Comparison of ENCODE assay signal across 9 cellular contexts in genomic region chr2:160428425-160428763, GRCh38.
DNase-seq lines count a peak whose midpoint lies in the region; ATAC-seq and TF ChIP-seq lines count a peak whose summit lies in the region.
"Had no signal": no experiment of that assay in that cellular context is flagged by ENCODE, and none has a peak within 500 bp of the region (broad histone marks: within the 10 kb centered on the region; RNA-seq: fewer than 3 reads in every experiment).

No MANE protein-coding gene starts in this region.

- H3K27me3 Mint-ChIP-seq in brain (peaks cover 7% of the 10 kb centered on the region), nephron progenitor cell (ENCODE audit: low read depth, poor library complexity) (no peaks in the 10 kb centered on the region)

- H2AFZ ChIP-seq in ACC112 (ENCODE audit: low read length, unreplicated experiment), result peak overlapping the region; percentile 58

- H3K27ac ChIP-seq in ACC112 (ENCODE audit: low read depth, low read length), result peak overlapping the region; percentile 89

- no peak for ATAC-seq in HG02798 (IDR thresholded peaks at IDR 0.05; ENCODE audit: poor library complexity, unreplicated experiment)
- ATAC-seq in GM21825 (IDR thresholded peaks at IDR 0.05; ENCODE audit: unreplicated experiment), result no peak
- ATAC-seq in HG03175 (IDR thresholded peaks at IDR 0.05; ENCODE audit: unreplicated experiment), result no peak

- H3K4me3 Mint-ChIP-seq in brain, result peak overlapping the region in 2 of 5 experiments; percentile 51 to 63
- no peak overlapping the region for H3K4me3 Mint-ChIP-seq in nephron progenitor cell

- peaks cover 44% of the 10 kb centered on the region for H3K79me2 ChIP-seq in ACC112 (ENCODE audit: control insufficient read depth, insufficient read depth, low read length, unreplicated experiment)

- H3K4me1 ChIP-seq in ACC112 (ENCODE audit: control insufficient read depth, insufficient read depth, low read length, unreplicated experiment), result peaks cover 53% of the 10 kb centered on the region

- peak overlapping the region; percentile 63 for H3K4me3 ChIP-seq in ACC112 (ENCODE audit: low read depth, low read length)

- TF ChIP-seq CTCF in brain (conservative IDR thresholded peaks at IDR 0.05), result no peak
- TF ChIP-seq CTCF in nephron progenitor cell (IDR thresholded peaks at IDR 0.05), result no peak

- H3K27ac Mint-ChIP-seq in brain (peak overlapping the region in 3 of 5 experiments; percentile 9 to 92 (median 79)), nephron progenitor cell (peak overlapping the region; percentile 43)

- no peaks in the 10 kb centered on the region for H3K27me3 ChIP-seq in ACC112 (ENCODE audit: insufficient read depth, low read length)

- H3K36me3 Mint-ChIP-seq in brain, result peaks cover 18% of the 10 kb centered on the region
- peaks cover 63% of the 10 kb centered on the region for H3K36me3 Mint-ChIP-seq in nephron progenitor cell (ENCODE audit: low read depth)

- H3K4me1 Mint-ChIP-seq in brain (peaks cover 21% of the 10 kb centered on the region), nephron progenitor cell (peaks cover 32% of the 10 kb centered on the region)

- DNase-seq in KBM-7, result peak; percentile 27
- no peak for DNase-seq in nephron progenitor cell
- DNase-seq in C1 segment of cervical spinal cord (lab: John Stamatoyannopoulos, UW), result no peak
- DNase-seq: DMS 273 treated with DMSO at 0.1 percent for 48 hours had no signal

- in situ Hi-C loops in KBM-7 (cut with MboI; ENCODE audit: low pct_unique_long_range_greater_than_20kb, low sequenced_read_pairs), result no loop called here

- H3K36me3 ChIP-seq in ACC112 (ENCODE audit: insufficient read depth, low read length), result peaks cover 16% of the 10 kb centered on the region

- H3K9me3 Mint-ChIP-seq in brain (peaks cover 0 to 11% (median 4%) of the 10 kb centered on the region in 5 experiments), nephron progenitor cell (peaks cover 19% of the 10 kb centered on the region)
